ENCODE assay signal across 20 cellular contexts in the genomic region with DNA sequence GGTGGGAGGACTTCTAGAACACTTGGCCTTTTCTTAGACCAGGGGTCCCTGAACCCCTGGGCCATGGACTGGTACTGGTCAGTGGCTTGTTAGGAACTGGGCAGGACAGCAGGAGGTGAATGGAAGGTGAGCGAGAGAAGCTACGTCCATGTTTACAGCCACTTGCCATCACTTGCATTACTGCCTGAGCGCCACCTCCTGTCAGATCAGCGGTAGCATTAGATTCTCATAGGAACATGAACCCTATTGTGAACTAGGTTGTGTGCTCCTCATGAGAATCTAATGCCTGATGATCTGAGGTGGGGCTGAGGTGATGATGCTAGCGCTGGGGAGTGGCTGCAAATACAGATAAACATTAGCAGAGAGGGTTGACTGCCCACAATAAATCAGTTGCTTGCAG.
"Had no signal": no experiment of that assay in that cellular context is flagged by ENCODE, and none has a peak within 500 bp of the region (broad histone marks: within the 10 kb centered on the region; RNA-seq: fewer than 3 reads in every experiment).

No MANE protein-coding gene starts in this region.

- H3K27ac Mint-ChIP-seq: activated CD4-positive, alpha-beta memory T cell treated with anti-CD3 and anti-CD28 coated beads, Interleukin-2, amount 10 ng/mL, durations not matched to agents 7 days and 5 days; activated naive CD4-positive, alpha-beta T cell treated with anti-CD3 and anti-CD28 coated beads, Interleukin-2, amount 50 U/mL, for 24 hours had no signal

- H3K4me1 ChIP-seq: adrenal gland, prostate gland, suprapubic skin had no signal

- H3K36me3 Mint-ChIP-seq: activated naive CD4-positive, alpha-beta T cell treated with anti-CD3 and anti-CD28 coated beads, Interleukin-2, amount 50 U/mL, for 24 hours had no signal

- H3K4me2 ChIP-seq: hepatocyte had no signal

- H3K27me3 Mint-ChIP-seq: activated CD4-positive, alpha-beta memory T cell treated with anti-CD3 and anti-CD28 coated beads, Interleukin-2, amount 10 ng/mL, durations not matched to agents 7 days and 5 days had no signal

- H3K9me3 Mint-ChIP-seq: activated CD4-positive, alpha-beta memory T cell treated with anti-CD3 and anti-CD28 coated beads, Interleukin-2, amount 10 ng/mL, durations not matched to agents 7 days and 5 days; activated naive CD4-positive, alpha-beta T cell treated with anti-CD3 and anti-CD28 coated beads, Interleukin-2, amount 50 U/mL, for 24 hours; activated T-cell treated with anti-CD3 and anti-CD28 coated beads, Interleukin-2, amount 50 U/mL, for 4 hours had no signal

- H3K9me3 ChIP-seq: adrenal gland, prostate gland, suprapubic skin had no signal

- H3K4me3 ChIP-seq: adrenal gland, coronary artery, hepatocyte, lung, prostate gland, suprapubic skin had no signal

- H3K4me1 Mint-ChIP-seq: activated CD4-positive, alpha-beta memory T cell treated with anti-CD3 and anti-CD28 coated beads, Interleukin-2, amount 10 ng/mL, durations not matched to agents 7 days and 5 days; activated naive CD4-positive, alpha-beta T cell treated with anti-CD3 and anti-CD28 coated beads, Interleukin-2, amount 50 U/mL, for 24 hours had no signal

- H3K4me3 Mint-ChIP-seq: activated CD4-positive, alpha-beta memory T cell treated with anti-CD3 and anti-CD28 coated beads, Interleukin-2, amount 10 ng/mL, durations not matched to agents 7 days and 5 days; activated naive CD4-positive, alpha-beta T cell treated with anti-CD3 and anti-CD28 coated beads, Interleukin-2, amount 50 U/mL, for 24 hours; activated T-cell treated with anti-CD3 and anti-CD28 coated beads, Interleukin-2, amount 50 U/mL, for 4 hours had no signal

- DNase-seq: activated CD4-positive, alpha-beta memory T cell treated with anti-CD3 and anti-CD28 coated beads, Interleukin-2, amount 10 ng/mL, durations not matched to agents 7 days and 5 days; activated CD4-positive, alpha-beta T cell treated with anti-CD3 and anti-CD28 coated beads for 4 hours; activated effector memory CD4-positive, alpha-beta T cell treated with Interleukin-2 at 50 U/mL for 16 hours; activated T-cell treated with anti-CD3 and anti-CD28 coated beads, Interleukin-2, amount 50 U/mL, for 4 hours; adrenal gland; caudate nucleus; islet precursor cell; midbrain; right cardiac atrium; small intestine; stimulated activated CD4-positive, alpha-beta T cell treated with anti-CD3 and anti-CD28 coated beads, Interleukin-4, amount 100 ng/mL, for 24 hours; stimulated activated naive CD8-positive, alpha-beta T cell treated with anti-CD3 and anti-CD28 coated beads, Interleukin-15, Interleukin-2, amounts not matched to agents 100 U/mL and 50 U/mL, for 24 hours; trophoblast cell had no signal

- H3K27me3 ChIP-seq: hepatocyte, suprapubic skin had no signal

- ATAC-seq: esophagus mucosa; right cardiac atrium; stimulated activated naive CD8-positive, alpha-beta T cell treated with anti-CD3 and anti-CD28 coated beads, Interleukin-15, Interleukin-2, amounts not matched to agents 100 U/mL and 50 U/mL, for 24 hours had no signal

- H3K27ac ChIP-seq: adrenal gland, coronary artery, hepatocyte, prostate gland, suprapubic skin had no signal

- H3K36me3 ChIP-seq: adrenal gland, prostate gland, suprapubic skin had no signal

- H2AFZ ChIP-seq: hepatocyte had no signal

- FAIRE-seq: small intestine had no signal

- H3K79me2 ChIP-seq: hepatocyte had no signal
